In genomic region chr1:16498573-16499359, GRCh38 we compare ENCODE assay signal across 8 cellular contexts.
DNase-seq lines count a peak whose midpoint lies in the region; ATAC-seq and TF ChIP-seq lines count a peak whose summit lies in the region.

No MANE protein-coding gene starts in this region.

- H3K9me3 Mint-ChIP-seq in central memory CD8-positive, alpha-beta T cell = no peaks in the 10 kb centered on the region

- H3K4me3 ChIP-seq in AG09309 (ENCODE audit: control insufficient read depth, low read depth, low read length) = peak overlapping the region; percentile 77

- H3K4me3 Mint-ChIP-seq in central memory CD8-positive, alpha-beta T cell = peak overlapping the region; percentile 93

- peaks cover 8% of the 10 kb centered on the region for H3K36me3 Mint-ChIP-seq in central memory CD8-positive, alpha-beta T cell (ENCODE audit: insufficient read depth)

- no peak for TF ChIP-seq CTCF in AG09309 (IDR thresholded peaks at IDR 0.05; ENCODE audit: control insufficient read depth, insufficient read depth, low read depth, low read length, missing control alignments)

- H3K27me3 Mint-ChIP-seq in central memory CD8-positive, alpha-beta T cell = no peaks in the 10 kb centered on the region

- ATAC-seq in GM19025 (IDR thresholded peaks at IDR 0.05; ENCODE audit: low read depth, unreplicated experiment) (peak; percentile 86), HG03280 (IDR thresholded peaks at IDR 0.05; ENCODE audit: unreplicated experiment) (peak; percentile 84)
- ATAC-seq in activated CD4-positive, CD25-positive, alpha-beta regulatory T cell treated with anti-CD3 and anti-CD28 coated beads, Interleukin-2, amount 50 U/mL, for 24 hours = peak; percentile 91 to 95
- peak; percentile 81 for ATAC-seq in central memory CD8-positive, alpha-beta T cell (replicated peaks; ENCODE audit: extremely low read depth, poor library complexity, severe bottlenecking)

- peaks cover 23% of the 10 kb centered on the region for H3K4me1 Mint-ChIP-seq in central memory CD8-positive, alpha-beta T cell

- H3K27ac Mint-ChIP-seq in central memory CD8-positive, alpha-beta T cell (ENCODE audit: low read depth) = peak overlapping the region; percentile 55

- DNase-seq in AG09309 (ENCODE audit: low read depth) (peak; percentile 20), NCI-H446 (lab: John Stamatoyannopoulos, UW) (peak; percentile 38 to 93), kidney glomerular epithelial cell (lab: John Stamatoyannopoulos, UW) (peak; percentile 65)
- DNase-seq in central memory CD8-positive, alpha-beta T cell (ENCODE audit: low spot score in 2 of 2) = peak; percentile 69 to 72
- DNase-seq in stimulated activated CD4-positive, alpha-beta T cell treated with anti-CD3 and anti-CD28 coated beads, Interleukin-15, amount 100 ng/mL, for 24 hours = peak; percentile 91

Comparison
In these comparisons a context has a peak if more than half of its experiments do, and no peak if none do; other contexts are left out.
1. Peak in every context shown above with its lines: DNase-seq, ATAC-seq and H3K4me3 ChIP-seq.
2. DNase-seq: peak in every context shown above with its lines; median percentile 91 in stimulated activated CD4-positive, alpha-beta T cell treated with anti-CD3 and anti-CD28 coated beads, Interleukin-15, amount 100 ng/mL, for 24 hours; 70 in central memory CD8-positive, alpha-beta T cell; 66 in NCI-H446; 65 in kidney glomerular epithelial cell; 20 in AG09309.